In the genomic region with DNA sequence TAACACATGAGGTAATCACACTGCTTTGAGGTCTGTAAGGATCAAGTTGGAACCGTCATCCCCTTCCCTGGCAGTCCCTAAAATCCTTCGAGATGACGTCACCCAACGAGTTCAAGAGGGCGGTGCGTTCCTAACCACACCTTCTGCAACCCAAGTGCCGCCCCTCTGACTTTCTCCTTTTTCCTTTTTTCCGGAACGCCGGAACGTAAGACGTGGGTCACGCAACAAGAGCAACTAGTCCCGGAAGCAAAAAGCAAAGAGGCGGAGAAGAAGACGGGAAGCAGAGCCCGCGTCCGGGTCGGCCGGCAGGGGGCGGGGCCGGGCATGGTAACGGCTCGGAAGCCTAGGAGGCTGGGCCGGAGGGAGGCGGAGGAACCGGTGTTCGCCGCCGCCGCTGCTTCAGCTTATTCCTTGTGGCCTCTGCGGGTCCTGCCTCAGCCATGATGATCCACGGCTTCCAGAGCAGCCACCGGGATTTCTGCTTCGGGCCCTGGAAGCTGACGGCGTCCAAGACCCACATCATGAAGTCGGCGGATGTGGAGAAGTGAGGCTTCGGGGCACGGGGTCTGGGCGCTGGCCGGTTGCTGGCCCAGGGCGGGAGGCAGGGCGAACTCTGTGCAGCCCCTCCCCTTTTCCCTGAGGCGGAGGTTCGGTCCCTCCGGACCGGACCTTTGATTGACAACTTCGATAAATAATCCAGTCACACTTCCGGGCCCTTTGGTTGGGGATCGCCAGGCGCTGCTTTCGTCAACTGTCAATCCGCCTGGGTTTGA, we compare ENCODE assay signal across 8 cellular contexts. TPM values are rescaled to one million over a fixed set of nuclear protein-coding genes. Genes with fewer than 3 reads are reported as not detected.
DNase-seq lines count a peak whose midpoint lies in the region; ATAC-seq and TF ChIP-seq lines count a peak whose summit lies in the region.

A gene (plus strand): TSS at position 325 of the 773 bp plus-strand sequence. CDS start 116 bp downstream, at position 441.

- H2AFZ ChIP-seq in OCI-LY3 (ENCODE audit: low read depth, low read length): peak within 1 kb of the TSS; percentile 85

- H4K20me1 ChIP-seq in OCI-LY3 (ENCODE audit: insufficient read depth, low read length): no peaks in the 10 kb centered on the region

- peaks cover 2% of the 10 kb centered on the region for H3K36me3 ChIP-seq in OCI-LY3 (replicated peaks; ENCODE audit: low read depth, low read length)

- peak; percentile 88 for ATAC-seq in GM21526 (IDR thresholded peaks at IDR 0.05; ENCODE audit: low FRiP score, unreplicated experiment)

- peak within 1 kb of the TSS; percentile 86 for H3K9ac ChIP-seq in OCI-LY3 (ENCODE audit: low read length)

- H3K27ac ChIP-seq in OCI-LY3 (ENCODE audit: low read length): peak within 1 kb of the TSS; percentile 76

- H3K4me1 ChIP-seq in OCI-LY3 (ENCODE audit: low read length): peaks cover 10% of the 10 kb centered on the region
- H3K4me1 ChIP-seq in mononuclear cell (ENCODE audit: insufficient read depth, low read length): peaks cover 20% of the 10 kb centered on the region

- peak within 1 kb of the TSS; percentile 87 for H3K4me3 ChIP-seq in OCI-LY3 (ENCODE audit: low read length)
- peak within 1 kb of the TSS; percentile 94 for H3K4me3 ChIP-seq in epithelial cell of esophagus (ENCODE audit: low read length)
- H3K4me3 ChIP-seq in mononuclear cell (ENCODE audit: low read length): peak within 1 kb of the TSS; percentile 68

- peaks cover 44% of the 10 kb centered on the region for H3K79me2 ChIP-seq in OCI-LY3 (ENCODE audit: low read length)

- peak; percentile 51 for TF ChIP-seq CTCF in OCI-LY3 (IDR thresholded peaks at IDR 0.05; ENCODE audit: low read depth, low read length)
- TF ChIP-seq CTCF in epithelial cell of esophagus (IDR thresholded peaks at IDR 0.05; ENCODE audit: insufficient read depth, low read depth, low read length, missing control alignments): peak; percentile 65

- peak within 1 kb of the TSS; percentile 68 for H3K4me2 ChIP-seq in OCI-LY3 (ENCODE audit: low read length)

- H3K9me3 ChIP-seq in OCI-LY3 (ENCODE audit: insufficient read depth, low read length) (no peaks in the 10 kb centered on the region), mononuclear cell (ENCODE audit: low read depth, low read length) (no peaks in the 10 kb centered on the region)

- H3K27me3 ChIP-seq in OCI-LY3 (ENCODE audit: low read depth, low read length) (no peaks in the 10 kb centered on the region), mononuclear cell (ENCODE audit: insufficient read depth, low read length) (peaks cover 3% of the 10 kb centered on the region)

- DNase-seq in DMS114 treated with DMSO at 0.1 percent for 48 hours (lab: John Stamatoyannopoulos, UW; ENCODE audit: unreplicated experiment) (peak; percentile 98), HuH-7.5 (ENCODE audit: low spot score) (peak; percentile 70), activated T-cell treated with anti-CD3 and anti-CD28 coated beads for 1 hour (ENCODE audit: low read depth) (peak; percentile 90), epithelial cell of esophagus (ENCODE audit: low read depth) (peak; percentile 98)
- DNase-seq in stimulated activated CD8-positive, alpha-beta memory T cell treated with anti-CD3 and anti-CD28 coated beads, Interleukin-4, amount 100 ng/mL, for 1 hour (ENCODE audit: low read depth in 2 of 2, low spot score in 1 of 2): peak; percentile 75 to 86

RNA-seq across cellular contexts. Expression of the gene that starts here (rescaled TPM):
- 16.8 TPM for total RNA-seq in mononuclear cell

Comparison
In these comparisons a context has a peak if more than half of its experiments do, and no peak if none do; other contexts are left out.
1. Peak in every context shown above with its lines: DNase-seq, ATAC-seq, H3K4me3 ChIP-seq and H3K27ac ChIP-seq.